Comparison of ENCODE assay signal across 8 cellular contexts in genomic region chr4:126742885-126743284, GRCh38.
"Had no signal": no experiment of that assay in that cellular context is flagged by ENCODE, and none has a peak within 500 bp of the region (broad histone marks: within the 10 kb centered on the region; RNA-seq: fewer than 3 reads in every experiment).

No MANE protein-coding gene starts in this region.

- ATAC-seq: GM23338 had no signal

- FAIRE-seq: H1, H54, HTR-8/SVneo had no signal

- DNase-seq: H9, HCEC 1CT, Karpas-422, KG1 had no signal

- H3K4me3 ChIP-seq: GM23338 had no signal

- H2AFZ ChIP-seq: GM23338 had no signal

- H3K4me2 ChIP-seq: GM23338 had no signal
